27 cellular contexts compared by ENCODE assay signal in the genomic region with DNA sequence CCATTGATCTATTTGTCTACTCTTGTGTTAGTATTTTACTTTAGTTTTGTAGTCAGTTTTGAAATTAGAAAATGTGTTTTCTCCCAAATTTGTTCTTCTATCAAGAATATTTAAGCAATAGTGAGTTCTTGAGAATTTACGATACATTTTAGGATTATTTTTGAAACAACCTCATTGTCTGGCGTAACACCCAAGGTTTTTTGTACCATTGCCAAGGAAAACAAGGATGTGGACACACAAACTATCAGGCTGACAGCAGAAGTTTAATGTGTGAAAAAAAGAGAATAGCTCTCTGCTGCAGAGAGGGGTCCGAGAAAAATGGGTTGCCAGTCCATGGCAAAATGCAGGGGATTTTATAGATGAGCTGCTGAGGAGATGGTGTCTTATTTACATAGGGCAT.
DNase-seq lines count a peak whose midpoint lies in the region; ATAC-seq, FAIRE-seq and TF ChIP-seq lines count a peak whose summit lies in the region.
"Had no signal": no experiment of that assay in that cellular context is flagged by ENCODE, and none has a peak within 500 bp of the region (broad histone marks: within the 10 kb centered on the region; RNA-seq: fewer than 3 reads in every experiment).

No MANE protein-coding gene starts in this region.

- DNase-seq in NCI-H345 (lab: John Stamatoyannopoulos, UW), result peak; percentile 22
- DNase-seq in NCI-H345 treated with DMSO at 0.1 percent for 48 hours (lab: John Stamatoyannopoulos, UW; ENCODE audit: unreplicated experiment), result no peak
- DNase-seq in NCI-H748 treated with DMSO at 0.1 percent for 48 hours (lab: John Stamatoyannopoulos, UW), result peak; percentile 33
- no peak for DNase-seq in K562 (ENCODE audit: extremely low read depth in 1 of 4, low spot score in 3 of 4)
- DNase-seq in activated CD8-positive, alpha-beta T cell treated with anti-CD3 and anti-CD28 coated beads for 36 hours, result no peak
- no peak for DNase-seq in activated naive CD4-positive, alpha-beta T cell treated with anti-CD3 and anti-CD28 coated beads, Interleukin-2, amount 10 ng/mL, durations not matched to agents 7 days and 5 days
- no peak for DNase-seq in activated gamma-delta T cell treated with Interleukin-2 at 50 U/mL for 16 hours
- DNase-seq in GOT3 (lab: John Stamatoyannopoulos, UW), result no peak
- DNase-seq: 8988T; Calu3; CD8-positive, alpha-beta T cell; DMS53; GDM1; IMR-90; Karpas-422; MG63; NCI-H1436; NCI-H1930; NCI-H2171; NCI-H82; OCI-M1; SW 1271; T-helper 17 cell had no signal

- WGBS in K562 (ENCODE audit: insufficient coverage, low coverage, missing lambda C conversion rate), result 57% methylated on average over 3 of the region's 3 CpGs

- no peak overlapping the region for H3K4me3 Mint-ChIP-seq in activated CD8-positive, alpha-beta T cell treated with anti-CD3 and anti-CD28 coated beads for 36 hours
- no peak overlapping the region for H3K4me3 Mint-ChIP-seq in activated naive CD4-positive, alpha-beta T cell treated with anti-CD3 and anti-CD28 coated beads, Interleukin-2, amount 10 ng/mL, durations not matched to agents 7 days and 5 days
- H3K4me3 Mint-ChIP-seq: CD8-positive, alpha-beta T cell; GM23338; T-helper 17 cell had no signal

- no peak overlapping the region for H3K9ac ChIP-seq in K562 (ENCODE audit: insufficient read depth in 1 of 2, low read depth in 2 of 2, low read length in 2 of 2)
- H3K9ac ChIP-seq: BLaER1 treated with 17β-estradiol and CSF1 and Interleukin-3, amounts not matched to agents 10 nM and 100 nM had no signal

- no peak for FAIRE-seq in K562 (lab: Jason Lieb, UNC)
- FAIRE-seq: RCC 7860 had no signal

- H3K27me3 ChIP-seq in K562 (ENCODE audit: control insufficient read depth in 2 of 2, insufficient read depth in 2 of 2, low read length in 2 of 2), result no peaks in the 10 kb centered on the region
- H3K27me3 ChIP-seq: BLaER1 treated with 17β-estradiol and CSF1 and Interleukin-3, amounts not matched to agents 10 nM and 100 nM; MG63 had no signal

- peaks cover 5% of the 10 kb centered on the region for H3K9me3 ChIP-seq in K562 (replicated peaks; ENCODE audit: control insufficient read depth, insufficient read depth, low read depth, low read length)
- H3K9me3 ChIP-seq: MG63 had no signal

- no peaks in the 10 kb centered on the region for H3K36me3 Mint-ChIP-seq in activated CD8-positive, alpha-beta T cell treated with anti-CD3 and anti-CD28 coated beads for 36 hours (ENCODE audit: low read depth)
- no peaks in the 10 kb centered on the region for H3K36me3 Mint-ChIP-seq in activated naive CD4-positive, alpha-beta T cell treated with anti-CD3 and anti-CD28 coated beads, Interleukin-2, amount 10 ng/mL, durations not matched to agents 7 days and 5 days
- H3K36me3 Mint-ChIP-seq: CD8-positive, alpha-beta T cell had no signal

- H3K79me2 ChIP-seq in K562 (ENCODE audit: control insufficient read depth, insufficient read depth, low read length), result no peaks in the 10 kb centered on the region

- intact Hi-C loops in K562 (cut with micrococcal nuclease), result no loop called here
- intact Hi-C loops in activated CD8-positive, alpha-beta T cell treated with anti-CD3 and anti-CD28 coated beads for 36 hours (cut with micrococcal nuclease), result no loop called here

- no peak overlapping the region for H3K27ac ChIP-seq in K562 (ENCODE audit: extremely low read depth, low read depth, low read length)
- H3K27ac ChIP-seq: BLaER1 treated with 17β-estradiol and CSF1 and Interleukin-3, amounts not matched to agents 10 nM and 100 nM had no signal

- TF ChIP-seq CTCF in K562 (IDR thresholded peaks at IDR 0.05 in 2 of 3, conservative IDR thresholded peaks at IDR 0.05 in 1 of 3; ENCODE audit: insufficient read depth in 2 of 3, low read depth in 1 of 3, low read length in 3 of 3), result no peak
- no peak for TF ChIP-seq CTCF in activated CD8-positive, alpha-beta T cell treated with anti-CD3 and anti-CD28 coated beads for 36 hours (IDR thresholded peaks at IDR 0.05)

- CTCF ChIA-PET in K562 (lab: Yijun Ruan, JAX; ENCODE audit: low intra/inter-chr PET ratio), result no interaction called here
- CTCF ChIA-PET in activated CD8-positive, alpha-beta T cell treated with anti-CD3 and anti-CD28 coated beads for 36 hours (lab: Charles Lee), result no interaction called here
- CTCF ChIA-PET in activated naive CD4-positive, alpha-beta T cell treated with anti-CD3 and anti-CD28 coated beads, Interleukin-2, amount 10 ng/mL, durations not matched to agents 7 days and 5 days (lab: Charles Lee), result no interaction called here

- H3K4me2 ChIP-seq in K562 (ENCODE audit: insufficient read depth, low read length), result no peak overlapping the region
- H3K4me2 ChIP-seq: BLaER1 treated with 17β-estradiol and CSF1 and Interleukin-3, amounts not matched to agents 10 nM and 100 nM; GM23338 had no signal

- no peaks in the 10 kb centered on the region for H3K27me3 Mint-ChIP-seq in activated CD8-positive, alpha-beta T cell treated with anti-CD3 and anti-CD28 coated beads for 36 hours
- no peaks in the 10 kb centered on the region for H3K27me3 Mint-ChIP-seq in activated naive CD4-positive, alpha-beta T cell treated with anti-CD3 and anti-CD28 coated beads, Interleukin-2, amount 10 ng/mL, durations not matched to agents 7 days and 5 days
- H3K27me3 Mint-ChIP-seq: T-helper 17 cell had no signal

- peak overlapping the region; percentile 51; the same call in 1 of the 2 replicates for H2AFZ ChIP-seq in K562 (ENCODE audit: low read depth, low read length)
- H2AFZ ChIP-seq: GM23338 had no signal

- peaks cover 5% of the 10 kb centered on the region for H3K9me3 Mint-ChIP-seq in activated CD8-positive, alpha-beta T cell treated with anti-CD3 and anti-CD28 coated beads for 36 hours
- H3K9me3 Mint-ChIP-seq in activated naive CD4-positive, alpha-beta T cell treated with anti-CD3 and anti-CD28 coated beads, Interleukin-2, amount 10 ng/mL, durations not matched to agents 7 days and 5 days, result peaks cover 26% of the 10 kb centered on the region

- POLR2A ChIA-PET in K562 (lab: Yijun Ruan, JAX), result no interaction called here
- POLR2A ChIA-PET in activated CD8-positive, alpha-beta T cell treated with anti-CD3 and anti-CD28 coated beads for 36 hours (lab: Charles Lee), result no interaction called here

- TF ChIP-seq EP300 in K562 (IDR thresholded peaks at IDR 0.05; ENCODE audit: low read length), result no peak

- no peak for TF ChIP-seq RAD21 in K562 (CRISPR knock-in tag; conservative IDR thresholded peaks at IDR 0.05 in 1 of 2, IDR thresholded peaks at IDR 0.05 in 1 of 2)

- H3K9me1 ChIP-seq in K562 (ENCODE audit: control insufficient read depth, insufficient read depth, low read length), result no peaks in the 10 kb centered on the region

- H3K4me3 ChIP-seq in K562, result no peak overlapping the region
- H3K4me3 ChIP-seq: BLaER1 treated with 17β-estradiol and CSF1 and Interleukin-3, amounts not matched to agents 10 nM and 100 nM; GM23338; MG63 had no signal

- in situ Hi-C loops in K562 (cut with MboI), result no loop called here

- no peaks in the 10 kb centered on the region for H3K36me3 ChIP-seq in K562 (ENCODE audit: control insufficient read depth, insufficient read depth, low read length)
- H3K36me3 ChIP-seq: BLaER1 treated with 17β-estradiol and CSF1 and Interleukin-3, amounts not matched to agents 10 nM and 100 nM; MG63 had no signal

- no peak for ATAC-seq in K562
- ATAC-seq in activated CD8-positive, alpha-beta T cell treated with anti-CD3 and anti-CD28 coated beads for 36 hours, result no peak
- ATAC-seq: CD8-positive, alpha-beta T cell; GM23338; HCT116; T-helper 17 cell had no signal

- no peak overlapping the region for H3K27ac Mint-ChIP-seq in activated CD8-positive, alpha-beta T cell treated with anti-CD3 and anti-CD28 coated beads for 36 hours
- H3K27ac Mint-ChIP-seq in activated naive CD4-positive, alpha-beta T cell treated with anti-CD3 and anti-CD28 coated beads, Interleukin-2, amount 10 ng/mL, durations not matched to agents 7 days and 5 days, result no peak overlapping the region
- H3K27ac Mint-ChIP-seq: CD8-positive, alpha-beta T cell; GM23338; T-helper 17 cell had no signal

- H3K4me1 Mint-ChIP-seq in activated CD8-positive, alpha-beta T cell treated with anti-CD3 and anti-CD28 coated beads for 36 hours (ENCODE audit: low read depth), result no peaks in the 10 kb centered on the region
- H3K4me1 Mint-ChIP-seq in activated naive CD4-positive, alpha-beta T cell treated with anti-CD3 and anti-CD28 coated beads, Interleukin-2, amount 10 ng/mL, durations not matched to agents 7 days and 5 days, result no peaks in the 10 kb centered on the region
- H3K4me1 Mint-ChIP-seq: T-helper 17 cell had no signal

- no peaks in the 10 kb centered on the region for H4K20me1 ChIP-seq in K562 (replicated peaks; ENCODE audit: control insufficient read depth, insufficient read depth, low read length)
- H4K20me1 ChIP-seq: BLaER1 treated with 17β-estradiol and CSF1 and Interleukin-3, amounts not matched to agents 10 nM and 100 nM had no signal

- H3K4me1 ChIP-seq in K562 (replicated peaks in 1 of 2; ENCODE audit: control insufficient read depth in 2 of 2, insufficient read depth in 2 of 2, low read length in 2 of 2), result no peaks in the 10 kb centered on the region

- no peak for TF ChIP-seq POLR2A in K562 (conservative IDR thresholded peaks at IDR 0.05)

- BruUV-seq in K562 (replicated peaks; lab: Mats Ljungman, UMichigan), result no TSS peak

TF ChIP-seq in K562, 482 proteins besides CTCF, POLR2A, EP300 and RAD21 (continues in another document):
- TF ChIP-seq HSF4 (CRISPR knock-in tag; IDR thresholded peaks at IDR 0.05; ENCODE audit: borderline replicate concordance) (no peak), KLF1 (tag; IDR thresholded peaks at IDR 0.05) (no peak), C11orf30 (IDR thresholded peaks at IDR 0.05; ENCODE audit: low read depth) (no peak)
- TF ChIP-seq, protein P1, sequence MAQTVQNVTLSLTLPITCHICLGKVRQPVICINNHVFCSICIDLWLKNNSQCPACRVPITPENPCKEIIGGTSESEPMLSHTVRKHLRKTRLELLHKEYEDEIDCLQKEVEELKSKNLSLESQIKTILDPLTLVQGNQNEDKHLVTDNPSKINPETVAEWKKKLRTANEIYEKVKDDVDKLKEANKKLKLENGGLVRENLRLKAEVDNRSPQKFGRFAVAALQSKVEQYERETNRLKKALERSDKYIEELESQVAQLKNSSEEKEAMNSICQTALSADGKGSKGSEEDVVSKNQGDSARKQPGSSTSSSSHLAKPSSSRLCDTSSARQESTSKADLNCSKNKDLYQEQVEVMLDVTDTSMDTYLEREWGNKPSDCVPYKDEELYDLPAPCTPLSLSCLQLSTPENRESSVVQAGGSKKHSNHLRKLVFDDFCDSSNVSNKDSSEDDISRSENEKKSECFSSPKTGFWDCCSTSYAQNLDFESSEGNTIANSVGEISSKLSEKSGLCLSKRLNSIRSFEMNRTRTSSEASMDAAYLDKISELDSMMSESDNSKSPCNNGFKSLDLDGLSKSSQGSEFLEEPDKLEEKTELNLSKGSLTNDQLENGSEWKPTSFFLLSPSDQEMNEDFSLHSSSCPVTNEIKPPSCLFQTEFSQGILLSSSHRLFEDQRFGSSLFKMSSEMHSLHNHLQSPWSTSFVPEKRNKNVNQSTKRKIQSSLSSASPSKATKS (CRISPR knock-in tag; IDR thresholded peaks at IDR 0.05), result no peak

Comparison
In these comparisons a context has a peak if more than half of its experiments do, and no peak if none do; other contexts are left out.
1. DNase-seq: peak in NCI-H345 (single experiment) and NCI-H748 treated with DMSO at 0.1 percent for 48 hours (single experiment); none in NCI-H345 treated with DMSO at 0.1 percent for 48 hours (single experiment), K562 (0 of 4), activated CD8-positive, alpha-beta T cell treated with anti-CD3 and anti-CD28 coated beads for 36 hours (single experiment), activated naive CD4-positive, alpha-beta T cell treated with anti-CD3 and anti-CD28 coated beads, Interleukin-2, amount 10 ng/mL, durations not matched to agents 7 days and 5 days (single experiment), activated gamma-delta T cell treated with Interleukin-2 at 50 U/mL for 16 hours (single experiment) and GOT3 (single experiment).